ENCODE assay signal across 8 cellular contexts in the genomic region with DNA sequence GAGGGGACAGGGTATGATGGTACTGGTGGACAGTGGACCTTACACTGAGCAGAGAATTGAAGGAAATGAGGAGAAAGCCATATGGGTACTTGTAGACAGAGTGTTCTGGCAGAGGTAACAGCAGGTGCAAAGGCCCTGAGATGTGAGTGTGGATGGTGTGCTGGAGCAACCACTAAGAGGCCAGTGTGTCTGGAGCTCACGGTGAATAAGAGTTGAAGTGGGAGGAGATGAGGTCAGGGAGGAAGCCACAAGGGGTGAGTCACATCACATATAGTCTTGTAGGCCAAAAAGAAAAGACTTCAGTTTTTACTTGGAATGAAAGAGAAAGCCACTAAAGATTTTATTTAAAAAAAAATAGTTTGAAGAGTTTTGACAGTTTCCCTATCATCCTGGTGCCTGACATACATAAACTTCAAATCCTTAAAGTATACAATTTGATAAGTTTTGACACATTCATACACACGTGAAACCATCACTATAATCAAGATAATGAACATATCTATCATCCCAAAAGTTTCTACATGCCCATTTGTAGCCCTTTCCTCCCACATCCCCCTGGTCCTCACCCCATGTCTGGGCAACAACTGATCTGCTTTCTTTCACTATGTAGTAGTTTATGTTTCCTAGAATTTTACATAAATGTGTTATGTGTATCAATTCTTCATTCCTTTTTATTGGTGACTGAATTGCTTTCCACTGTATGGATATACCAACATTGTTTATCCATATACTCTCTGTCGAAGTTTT.
DNase-seq lines count a peak whose midpoint lies in the region; ATAC-seq and TF ChIP-seq lines count a peak whose summit lies in the region.

No MANE protein-coding gene starts in this region.

- peak; percentile 96 for ATAC-seq in GM21526 (IDR thresholded peaks at IDR 0.05; ENCODE audit: low FRiP score, unreplicated experiment)
- no peak for ATAC-seq in left colon

- TF ChIP-seq CTCF in retinal pigment epithelial cell (conservative IDR thresholded peaks at IDR 0.05; ENCODE audit: low read depth, low read length): no peak

- H3K4me3 ChIP-seq in retinal pigment epithelial cell (ENCODE audit: low read length): no peak overlapping the region

- DNase-seq in ELR (ENCODE audit: low read depth) (peak; percentile 87), HPDE6-E6E7 (ENCODE audit: extremely low spot score) (peak; percentile 37), retinal pigment epithelial cell (ENCODE audit: low read depth) (peak; percentile 2), left colon (no peak), NCI-H1092 (lab: John Stamatoyannopoulos, UW) (no peak), DMS114 treated with DMSO at 0.1 percent for 48 hours (lab: John Stamatoyannopoulos, UW; ENCODE audit: unreplicated experiment) (no peak)
- peak; percentile 23 for DNase-seq in activated T-helper 9 cell treated with anti-CD3 and anti-CD28 coated beads, Interleukin-2, amount 50 U/mL, for 16 hours (ENCODE audit: low read depth)

- intact Hi-C loops in left colon (cut with DNase I, micrococcal nuclease): no loop called here

Comparison
In these comparisons a context has a peak if more than half of its experiments do, and no peak if none do; other contexts are left out.
1. DNase-seq: peak in ELR (single experiment), HPDE6-E6E7 (single experiment), activated T-helper 9 cell treated with anti-CD3 and anti-CD28 coated beads, Interleukin-2, amount 50 U/mL, for 16 hours (single experiment) and retinal pigment epithelial cell (single experiment); none in left colon (0 of 2), NCI-H1092 (single experiment) and DMS114 treated with DMSO at 0.1 percent for 48 hours (single experiment).